19 cellular contexts compared by ENCODE assay signal in the genomic region with DNA sequence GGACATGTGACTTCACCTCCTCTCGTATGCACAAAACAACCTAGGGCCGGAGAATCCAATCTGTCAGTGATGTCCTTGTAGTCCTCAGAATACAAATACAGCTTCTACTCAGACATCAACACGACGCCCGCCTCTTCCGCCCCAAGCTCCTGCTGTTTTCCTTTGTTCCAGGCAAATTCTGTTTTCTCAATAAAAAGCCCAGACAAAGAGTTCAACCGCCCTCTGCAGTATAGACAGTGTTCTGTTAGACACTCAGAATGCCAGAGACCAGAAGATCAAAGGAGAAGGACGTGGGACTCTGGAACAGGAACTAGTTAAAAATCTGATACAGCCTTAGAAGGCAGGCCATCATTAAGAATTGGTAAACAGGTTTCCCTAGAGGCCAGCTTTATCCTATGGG. TPM values are rescaled to one million over a fixed set of nuclear protein-coding genes. Genes with fewer than 3 reads are reported as not detected.
DNase-seq lines count a peak whose midpoint lies in the region; ATAC-seq and TF ChIP-seq lines count a peak whose summit lies in the region.
"Had no signal": no experiment of that assay in that cellular context is flagged by ENCODE, and none has a peak within 500 bp of the region (broad histone marks: within the 10 kb centered on the region; RNA-seq: fewer than 3 reads in every experiment).

No MANE protein-coding gene starts in this region.

- no peaks in the 10 kb centered on the region for H3K27me3 ChIP-seq in A673 (replicated peaks; ENCODE audit: insufficient read depth, low read depth, low read length, poor library complexity)
- H3K27me3 ChIP-seq: gastrocnemius medialis, ovary, uterus had no signal

- H3K36me3 Mint-ChIP-seq in Calu3 (ENCODE audit: insufficient read depth, unreplicated experiment) = no peaks in the 10 kb centered on the region

- H3K27ac ChIP-seq in A673 (ENCODE audit: low read depth, low read length, poor library complexity, severe bottlenecking) = no peak overlapping the region
- H3K27ac ChIP-seq: A549, gastrocnemius medialis, left ventricle myocardium inferior, ovary, uterus had no signal

- no peaks in the 10 kb centered on the region for H3K4me1 Mint-ChIP-seq in Calu3 (ENCODE audit: low read depth, unreplicated experiment)
- H3K4me1 Mint-ChIP-seq: activated naive CD8-positive, alpha-beta T cell treated with anti-CD3 and anti-CD28 coated beads for 36 hours had no signal

- H3K27ac Mint-ChIP-seq in Calu3 (ENCODE audit: unreplicated experiment) = no peak overlapping the region
- H3K27ac Mint-ChIP-seq: activated naive CD8-positive, alpha-beta T cell treated with anti-CD3 and anti-CD28 coated beads for 36 hours had no signal

- H3K9me3 Mint-ChIP-seq in Calu3 (ENCODE audit: low read depth, unreplicated experiment) = no peaks in the 10 kb centered on the region
- H3K9me3 Mint-ChIP-seq: activated naive CD8-positive, alpha-beta T cell treated with anti-CD3 and anti-CD28 coated beads for 36 hours had no signal

- in situ Hi-C loops in astrocyte of the spinal cord (cut with HindIII; ENCODE audit: low sequenced_read_pairs) (no loop called here), GM13977 (cut with MboI; ENCODE audit: low pct_unique_long_range_greater_than_20kb, low sequenced_read_pairs, unreplicated experiment) (no loop called here)

- TF ChIP-seq CTCF in A673 (conservative IDR thresholded peaks at IDR 0.05; ENCODE audit: low read depth, low read length) = peak; percentile 48
- peak; percentile 21 for TF ChIP-seq CTCF in astrocyte of the spinal cord (IDR thresholded peaks at IDR 0.05; ENCODE audit: low read depth, low read length)
- no peak for TF ChIP-seq CTCF in Calu3 (IDR thresholded peaks at IDR 0.05; ENCODE audit: unreplicated experiment)
- no peak for TF ChIP-seq CTCF in GM13977 (IDR thresholded peaks at IDR 0.05; ENCODE audit: extremely low read depth, insufficient read depth, missing control alignments)

- peaks cover 10% of the 10 kb centered on the region for H3K4me1 ChIP-seq in A673 (ENCODE audit: insufficient read depth, low read length, poor library complexity, severe bottlenecking)
- H3K4me1 ChIP-seq: gastrocnemius medialis, left ventricle myocardium inferior, uterus had no signal

- POLR2A ChIA-PET in A673 (lab: Charles Lee; ENCODE audit: low non-redundant PET) = no interaction called here

- H3K36me3 ChIP-seq in A673 (ENCODE audit: insufficient read depth, low read length, poor library complexity, severe bottlenecking) = peaks cover 28% of the 10 kb centered on the region
- H3K36me3 ChIP-seq: ovary, uterus had no signal

- H3K4me3 Mint-ChIP-seq in Calu3 (ENCODE audit: low read depth, unreplicated experiment) = no peak overlapping the region
- H3K4me3 Mint-ChIP-seq: activated naive CD8-positive, alpha-beta T cell treated with anti-CD3 and anti-CD28 coated beads for 36 hours had no signal

- H3K27me3 Mint-ChIP-seq in Calu3 (ENCODE audit: unreplicated experiment) = no peaks in the 10 kb centered on the region
- H3K27me3 Mint-ChIP-seq: activated naive CD8-positive, alpha-beta T cell treated with anti-CD3 and anti-CD28 coated beads for 36 hours had no signal

- no TSS peak for BruUV-seq in A673 (replicated peaks; lab: Mats Ljungman, UMichigan)
- no TSS peak for BruUV-seq in Calu3 (replicated peaks; lab: Mats Ljungman, UMichigan)

- CTCF ChIA-PET in A673 (lab: Charles Lee) (interaction anchor here (1.3 kb wide), 1 partner anchor 58 kb away, joined by 5 read pairs; no protein-coding TSS in a partner anchor), Calu3 (lab: Charles Lee) (no interaction called here)

- ATAC-seq in Right ventricle myocardium inferior = no peak
- ATAC-seq: A549, gastrocnemius medialis, SK-N-SH treated with all-trans-retinoic acid at 6 μM for 48 hours had no signal

- intact Hi-C loops in A673 (cut with micrococcal nuclease; ENCODE audit: unreplicated experiment) = loop anchor here (5.0 kb wide), 1 partner anchor 58 kb away; no protein-coding TSS in a partner anchor
- intact Hi-C loops in Right ventricle myocardium inferior (cut with DNase I) = no loop called here
- intact Hi-C loops in Calu3 (cut with micrococcal nuclease; ENCODE audit: unreplicated experiment) = no loop called here

- no peak overlapping the region for H3K4me3 ChIP-seq in A673 (ENCODE audit: low read depth, low read length, poor library complexity, severe bottlenecking)
- H3K4me3 ChIP-seq in astrocyte of the spinal cord (ENCODE audit: low read depth, low read length) = no peak overlapping the region
- H3K4me3 ChIP-seq: A549, gastrocnemius medialis, left ventricle myocardium inferior, ovary, uterus had no signal

- no peaks in the 10 kb centered on the region for H3K9me3 ChIP-seq in A673 (ENCODE audit: low read depth, low read length, poor library complexity, severe bottlenecking)
- H3K9me3 ChIP-seq: A549, gastrocnemius medialis, left ventricle myocardium inferior, ovary, uterus had no signal

- peak; percentile 85 for DNase-seq in A673 (ENCODE audit: low spot score)
- peak; percentile 63 to 99 (median 94) for DNase-seq in NCI-H1417 (lab: John Stamatoyannopoulos, UW)
- DNase-seq in astrocyte of the spinal cord (ENCODE audit: low read depth, low spot score) = peak; percentile 27
- peak; percentile 91 for DNase-seq in islet precursor cell
- no peak for DNase-seq in Right ventricle myocardium inferior (ENCODE audit: missing footprints)
- no peak for DNase-seq in Calu3
- DNase-seq in GM13977 (ENCODE audit: low spot score) = no peak
- DNase-seq in stimulated activated CD8-positive, alpha-beta memory T cell treated with anti-CD3 and anti-CD28 coated beads, Interleukin-4, amount 100 ng/mL, for 48 hours = no peak
- DNase-seq: activated naive CD8-positive, alpha-beta T cell treated with anti-CD3 and anti-CD28 coated beads for 36 hours; effector CD4-positive, alpha-beta T cell; gastrocnemius medialis; left ventricle myocardium inferior; MM.1S; NK-92 treated with Interleukin-12 subunit alpha and Interleukin-12 subunit beta, amount 100 ng/mL, for 24 hours; ovary; stimulated activated CD4-positive, alpha-beta T cell treated with anti-CD3 and anti-CD28 coated beads, Interleukin-15, amount 100 ng/mL, for 24 hours; uterus had no signal

RNA-seq across cellular contexts. Expression of a gene that starts 42.0 kb away (rescaled TPM):
- total RNA-seq in A673 (2021) (3.6 and 3.8 TPM in 2 replicates), Right ventricle myocardium inferior (1.4 TPM), Calu3 (2022) (2.5 and 2.6 TPM in 2 replicates)

RNA-seq across cellular contexts. Expression of a gene that starts 44.0 kb away (rescaled TPM):
- total RNA-seq in A673 (2021) = 21.3 and 33.6 TPM in 2 replicates
- 9.9 TPM for total RNA-seq in Right ventricle myocardium inferior
- total RNA-seq in Calu3 (2022) = 8.2 and 8.9 TPM in 2 replicates

Comparison
In these comparisons a context has a peak if more than half of its experiments do, and no peak if none do; other contexts are left out.
1. DNase-seq: peak in A673 (single experiment), NCI-H1417 (3 of 3), astrocyte of the spinal cord (single experiment) and islet precursor cell (single experiment); none in Right ventricle myocardium inferior (single experiment), Calu3 (single experiment), GM13977 (single experiment) and stimulated activated CD8-positive, alpha-beta memory T cell treated with anti-CD3 and anti-CD28 coated beads, Interleukin-4, amount 100 ng/mL, for 48 hours (single experiment).
2. CTCF ChIP-seq: peak in A673 (single experiment) and astrocyte of the spinal cord (single experiment); none in Calu3 (single experiment) and GM13977 (single experiment).